In the genomic region with DNA sequence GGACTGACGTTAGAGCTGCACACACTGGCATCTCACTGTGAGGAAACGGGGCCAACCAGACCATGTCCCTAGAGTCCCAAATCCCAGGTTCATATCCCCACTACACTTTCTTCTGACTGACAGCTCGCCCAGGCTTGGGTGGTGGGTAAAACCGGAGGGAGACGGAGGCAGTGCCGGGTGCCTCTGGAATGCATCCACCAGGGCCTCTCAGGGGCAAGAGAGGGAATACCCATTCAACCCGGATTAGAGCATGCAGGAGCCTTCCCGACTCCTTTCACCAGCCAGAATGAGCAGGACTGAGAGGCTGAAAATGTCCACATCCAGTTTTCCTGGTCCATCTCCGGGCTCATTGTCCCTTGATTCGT, we compare ENCODE assay signal across 36 cellular contexts.
"Had no signal": no experiment of that assay in that cellular context is flagged by ENCODE, and none has a peak within 500 bp of the region (broad histone marks: within the 10 kb centered on the region; RNA-seq: fewer than 3 reads in every experiment).

No MANE protein-coding gene starts in this region.

- H3K27me3 ChIP-seq: body of pancreas, brain microvascular endothelial cell had no signal

- H3K4me3 ChIP-seq: adrenal gland, body of pancreas, breast epithelium had no signal

- DNase-seq: activated CD4-positive, alpha-beta memory T cell treated with anti-CD3 and anti-CD28 coated beads, Interleukin-2, amount 10 ng/mL, durations not matched to agents 7 days and 5 days; activated CD4-positive, alpha-beta T cell treated with anti-CD3 and anti-CD28 coated beads for 1 hour; activated CD4-positive, alpha-beta T cell treated with anti-CD3 and anti-CD28 coated beads for 36 hours; activated CD4-positive, alpha-beta T cell treated with anti-CD3 and anti-CD28 coated beads for 48 hours; activated CD4-positive, alpha-beta T cell treated with anti-CD3 and anti-CD28 coated beads, Interleukin-2, amount 10 ng/mL, durations not matched to agents 7 days and 5 days; activated CD4-positive, alpha-beta T cell treated with anti-CD3 and anti-CD28 coated beads, Interleukin-2, amount 50 U/mL, for 48 hours; activated CD4-positive, CD25-positive, alpha-beta regulatory T cell; activated CD8-positive, alpha-beta memory T cell treated with anti-CD3 and anti-CD28 coated beads for 24 hours; activated CD8-positive, alpha-beta memory T cell treated with anti-CD3 and anti-CD28 coated beads, Interleukin-2, amount 10 ng/mL, durations not matched to agents 7 days and 5 days; activated CD8-positive, alpha-beta T cell treated with anti-CD3 and anti-CD28 coated beads, Interleukin-2, amount 10 ng/mL, durations not matched to agents 7 days and 5 days; activated effector memory CD4-positive, alpha-beta T cell treated with anti-CD3 and anti-CD28 coated beads, Interleukin-2, amount 50 U/mL, for 16 hours; activated gamma-delta T cell treated with Interleukin-2 at 50 U/mL for 16 hours; activated naive CD4-positive, alpha-beta T cell; activated naive CD4-positive, alpha-beta T cell treated with anti-CD3 and anti-CD28 coated beads for 36 hours; activated naive CD4-positive, alpha-beta T cell treated with anti-CD3 and anti-CD28 coated beads, Interleukin-2, amount 50 U/mL, for 16 hours; activated naive CD8-positive, alpha-beta T cell treated with anti-CD3 and anti-CD28 coated beads for 36 hours; activated T-cell treated with anti-CD3 and anti-CD28 coated beads for 4 hours; activated T-cell treated with anti-CD3 and anti-CD28 coated beads, Interleukin-2, amount 50 U/mL, for 1 hour; activated T-cell treated with anti-CD3 and anti-CD28 coated beads, Interleukin-2, amount 50 U/mL, for 4 hours; activated T-cell treated with anti-CD3 and anti-CD28 coated beads, Interleukin-2, amount 50 U/mL, for 72 hours; adrenal gland; amniotic stem cell; brain microvascular endothelial cell; central memory CD4-positive, alpha-beta T cell; T-helper 1 cell; T-helper 2 cell; T-helper 9 cell; WERI-Rb-1 had no signal

- ATAC-seq: activated CD4-positive, alpha-beta T cell treated with anti-CD3 and anti-CD28 coated beads for 36 hours; activated CD4-positive, CD25-positive, alpha-beta regulatory T cell treated with anti-CD3 and anti-CD28 coated beads, Interleukin-2, amount 50 U/mL, for 24 hours; activated CD8-positive, alpha-beta memory T cell treated with anti-CD3 and anti-CD28 coated beads, Interleukin-2, amount 10 ng/mL, durations not matched to agents 7 days and 5 days; activated CD8-positive, alpha-beta T cell treated with anti-CD3 and anti-CD28 coated beads, Interleukin-2, amount 10 ng/mL, durations not matched to agents 7 days and 5 days; activated naive CD4-positive, alpha-beta T cell treated with anti-CD3 and anti-CD28 coated beads, Interleukin-2, amount 50 U/mL, for 72 hours; activated T-cell treated with anti-CD3 and anti-CD28 coated beads, Interleukin-2, amount 50 U/mL, for 4 hours; activated T-cell treated with anti-CD3 and anti-CD28 coated beads, Interleukin-2, amount 50 U/mL, for 72 hours; activated T-helper 17 cell treated with anti-CD3 and anti-CD28 coated beads, Interleukin-2, amount 50 U/mL, for 72 hours; WTC11 had no signal

- H3K9me3 ChIP-seq: adrenal gland, body of pancreas, breast epithelium had no signal

- H3K36me3 ChIP-seq: adrenal gland, brain microvascular endothelial cell, breast epithelium, WERI-Rb-1 had no signal

- H3K4me1 ChIP-seq: adrenal gland, body of pancreas, breast epithelium had no signal

- H3K27ac ChIP-seq: adrenal gland, body of pancreas, brain microvascular endothelial cell, breast epithelium, WERI-Rb-1 had no signal

- FAIRE-seq: astrocyte, TTC549 had no signal
